ENCODE assay signal across 1 cellular context in the genomic region with DNA sequence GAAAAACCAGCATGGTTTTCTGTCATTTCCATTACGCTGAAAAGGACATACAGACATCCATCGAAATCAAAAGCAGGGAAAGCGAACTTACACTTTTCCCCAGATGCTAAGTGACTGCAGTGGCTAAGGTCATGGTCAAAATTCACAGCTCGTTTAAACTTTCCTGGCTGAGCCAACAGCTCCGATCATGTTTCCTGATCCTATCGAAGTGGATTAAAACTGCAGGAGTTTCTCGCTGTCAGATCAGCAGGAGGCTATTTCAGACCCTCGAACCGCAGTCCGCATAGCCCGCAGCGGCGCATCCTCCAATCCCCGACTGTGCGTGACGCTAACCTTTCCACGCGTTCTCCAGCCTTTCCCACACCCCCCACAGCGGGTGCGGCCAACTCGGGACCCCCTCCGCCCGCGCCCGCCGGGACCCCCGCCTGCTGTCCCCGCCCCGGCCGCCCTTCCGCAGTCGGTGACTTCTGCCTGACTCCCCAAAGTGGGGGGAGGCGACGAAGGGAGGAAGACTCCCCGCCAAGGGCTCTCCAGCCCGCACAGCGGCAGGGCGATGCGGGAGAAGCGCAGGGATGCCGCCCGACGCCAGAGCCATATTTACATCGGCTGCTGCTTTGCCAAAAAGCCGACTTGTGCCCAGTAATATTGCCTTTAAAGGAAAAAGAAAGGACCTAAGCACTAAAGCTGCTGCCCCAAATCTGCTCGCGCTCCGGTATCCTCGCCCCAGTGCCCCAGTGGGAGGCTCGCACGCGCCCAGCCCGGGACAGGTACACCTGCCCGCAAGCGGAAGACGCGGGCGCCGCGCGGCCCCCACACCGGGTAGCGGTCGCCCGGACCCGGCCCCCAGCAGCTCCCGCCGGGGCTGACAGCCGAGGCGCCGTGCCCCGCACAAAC.
TF ChIP-seq lines count a peak whose summit lies in the region.

No MANE protein-coding gene starts in this region.

TF ChIP-seq in GM23338, 12 proteins besides CTCF, POLR2A, EP300 and RAD21 (continued from another document):
- TF ChIP-seq, protein P1, sequence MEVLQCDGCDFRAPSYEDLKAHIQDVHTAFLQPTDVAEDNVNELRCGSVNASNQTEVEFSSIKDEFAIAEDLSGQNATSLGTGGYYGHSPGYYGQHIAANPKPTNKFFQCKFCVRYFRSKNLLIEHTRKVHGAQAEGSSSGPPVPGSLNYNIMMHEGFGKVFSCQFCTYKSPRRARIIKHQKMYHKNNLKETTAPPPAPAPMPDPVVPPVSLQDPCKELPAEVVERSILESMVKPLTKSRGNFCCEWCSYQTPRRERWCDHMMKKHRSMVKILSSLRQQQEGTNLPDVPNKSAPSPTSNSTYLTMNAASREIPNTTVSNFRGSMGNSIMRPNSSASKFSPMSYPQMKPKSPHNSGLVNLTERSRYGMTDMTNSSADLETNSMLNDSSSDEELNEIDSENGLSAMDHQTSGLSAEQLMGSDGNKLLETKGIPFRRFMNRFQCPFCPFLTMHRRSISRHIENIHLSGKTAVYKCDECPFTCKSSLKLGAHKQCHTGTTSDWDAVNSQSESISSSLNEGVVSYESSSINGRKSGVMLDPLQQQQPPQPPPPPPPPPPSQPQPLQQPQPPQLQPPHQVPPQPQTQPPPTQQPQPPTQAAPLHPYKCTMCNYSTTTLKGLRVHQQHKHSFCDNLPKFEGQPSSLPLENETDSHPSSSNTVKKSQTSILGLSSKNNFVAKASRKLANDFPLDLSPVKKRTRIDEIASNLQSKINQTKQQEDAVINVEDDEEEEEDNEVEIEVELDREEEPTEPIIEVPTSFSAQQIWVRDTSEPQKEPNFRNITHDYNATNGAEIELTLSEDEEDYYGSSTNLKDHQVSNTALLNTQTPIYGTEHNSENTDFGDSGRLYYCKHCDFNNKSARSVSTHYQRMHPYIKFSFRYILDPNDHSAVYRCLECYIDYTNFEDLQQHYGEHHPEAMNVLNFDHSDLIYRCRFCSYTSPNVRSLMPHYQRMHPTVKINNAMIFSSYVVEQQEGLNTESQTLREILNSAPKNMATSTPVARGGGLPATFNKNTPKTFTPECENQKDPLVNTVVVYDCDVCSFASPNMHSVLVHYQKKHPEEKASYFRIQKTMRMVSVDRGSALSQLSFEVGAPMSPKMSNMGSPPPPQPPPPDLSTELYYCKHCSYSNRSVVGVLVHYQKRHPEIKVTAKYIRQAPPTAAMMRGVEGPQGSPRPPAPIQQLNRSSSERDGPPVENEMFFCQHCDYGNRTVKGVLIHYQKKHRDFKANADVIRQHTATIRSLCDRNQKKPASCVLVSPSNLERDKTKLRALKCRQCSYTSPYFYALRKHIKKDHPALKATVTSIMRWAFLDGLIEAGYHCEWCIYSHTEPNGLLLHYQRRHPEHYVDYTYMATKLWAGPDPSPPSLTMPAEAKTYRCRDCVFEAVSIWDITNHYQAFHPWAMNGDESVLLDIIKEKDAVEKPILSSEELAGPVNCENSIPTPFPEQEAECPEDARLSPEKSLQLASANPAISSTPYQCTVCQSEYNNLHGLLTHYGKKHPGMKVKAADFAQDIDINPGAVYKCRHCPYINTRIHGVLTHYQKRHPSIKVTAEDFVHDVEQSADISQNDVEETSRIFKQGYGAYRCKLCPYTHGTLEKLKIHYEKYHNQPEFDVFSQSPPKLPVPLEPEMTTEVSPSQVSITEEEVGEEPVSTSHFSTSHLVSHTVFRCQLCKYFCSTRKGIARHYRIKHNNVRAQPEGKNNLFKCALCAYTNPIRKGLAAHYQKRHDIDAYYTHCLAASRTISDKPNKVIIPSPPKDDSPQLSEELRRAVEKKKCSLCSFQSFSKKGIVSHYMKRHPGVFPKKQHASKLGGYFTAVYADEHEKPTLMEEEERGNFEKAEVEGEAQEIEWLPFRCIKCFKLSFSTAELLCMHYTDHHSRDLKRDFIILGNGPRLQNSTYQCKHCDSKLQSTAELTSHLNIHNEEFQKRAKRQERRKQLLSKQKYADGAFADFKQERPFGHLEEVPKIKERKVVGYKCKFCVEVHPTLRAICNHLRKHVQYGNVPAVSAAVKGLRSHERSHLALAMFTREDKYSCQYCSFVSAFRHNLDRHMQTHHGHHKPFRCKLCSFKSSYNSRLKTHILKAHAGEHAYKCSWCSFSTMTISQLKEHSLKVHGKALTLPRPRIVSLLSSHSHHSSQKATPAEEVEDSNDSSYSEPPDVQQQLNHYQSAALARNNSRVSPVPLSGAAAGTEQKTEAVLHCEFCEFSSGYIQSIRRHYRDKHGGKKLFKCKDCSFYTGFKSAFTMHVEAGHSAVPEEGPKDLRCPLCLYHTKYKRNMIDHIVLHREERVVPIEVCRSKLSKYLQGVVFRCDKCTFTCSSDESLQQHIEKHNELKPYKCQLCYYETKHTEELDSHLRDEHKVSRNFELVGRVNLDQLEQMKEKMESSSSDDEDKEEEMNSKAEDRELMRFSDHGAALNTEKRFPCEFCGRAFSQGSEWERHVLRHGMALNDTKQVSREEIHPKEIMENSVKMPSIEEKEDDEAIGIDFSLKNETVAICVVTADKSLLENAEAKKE (CRISPR knock-in tag; IDR thresholded peaks at IDR 0.05): no peak
- TF ChIP-seq EZH2phosphoT487 (IDR thresholded peaks at IDR 0.05; ENCODE audit: unreplicated experiment): no peak
- TF ChIP-seq, protein P2, sequence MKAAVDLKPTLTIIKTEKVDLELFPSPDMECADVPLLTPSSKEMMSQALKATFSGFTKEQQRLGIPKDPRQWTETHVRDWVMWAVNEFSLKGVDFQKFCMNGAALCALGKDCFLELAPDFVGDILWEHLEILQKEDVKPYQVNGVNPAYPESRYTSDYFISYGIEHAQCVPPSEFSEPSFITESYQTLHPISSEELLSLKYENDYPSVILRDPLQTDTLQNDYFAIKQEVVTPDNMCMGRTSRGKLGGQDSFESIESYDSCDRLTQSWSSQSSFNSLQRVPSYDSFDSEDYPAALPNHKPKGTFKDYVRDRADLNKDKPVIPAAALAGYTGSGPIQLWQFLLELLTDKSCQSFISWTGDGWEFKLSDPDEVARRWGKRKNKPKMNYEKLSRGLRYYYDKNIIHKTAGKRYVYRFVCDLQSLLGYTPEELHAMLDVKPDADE (IDR thresholded peaks at IDR 0.05): no peak
